4 cellular contexts compared by ENCODE assay signal in the genomic region with DNA sequence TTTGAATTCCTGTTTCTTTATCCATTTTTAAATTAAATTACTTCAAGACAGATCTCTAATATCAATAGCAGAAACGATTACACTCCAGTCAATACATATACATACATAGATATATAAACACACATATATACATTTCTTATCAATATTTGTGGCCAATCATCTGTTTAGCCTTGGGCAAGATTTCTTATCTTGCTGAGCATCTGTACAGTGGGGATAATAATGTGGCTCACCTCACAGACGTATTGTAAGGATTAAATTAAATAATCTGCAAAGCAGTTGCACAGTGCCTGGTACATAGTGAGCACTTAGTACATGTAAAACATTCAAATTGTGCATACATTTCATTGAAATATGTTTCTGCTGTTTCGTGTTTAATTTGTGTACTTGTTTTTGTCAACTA. TPM values are rescaled to one million over a fixed set of nuclear protein-coding genes. Genes with fewer than 3 reads are reported as not detected.
"Had no signal": no experiment of that assay in that cellular context is flagged by ENCODE, and none has a peak within 500 bp of the region (broad histone marks: within the 10 kb centered on the region; RNA-seq: fewer than 3 reads in every experiment).

No MANE protein-coding gene starts in this region.

- ATAC-seq: GM12878 had no signal

- DNase-seq: GDM1, GF-D8 had no signal

- H3K4me3 ChIP-seq: GM12878 had no signal

RNA-seq across cellular contexts. Expression of gene CACNB2, which starts 17.5 kb away (rescaled TPM):
- total RNA-seq: G401 had no signal
